ENCODE assay signal across 30 cellular contexts in the genomic region with DNA sequence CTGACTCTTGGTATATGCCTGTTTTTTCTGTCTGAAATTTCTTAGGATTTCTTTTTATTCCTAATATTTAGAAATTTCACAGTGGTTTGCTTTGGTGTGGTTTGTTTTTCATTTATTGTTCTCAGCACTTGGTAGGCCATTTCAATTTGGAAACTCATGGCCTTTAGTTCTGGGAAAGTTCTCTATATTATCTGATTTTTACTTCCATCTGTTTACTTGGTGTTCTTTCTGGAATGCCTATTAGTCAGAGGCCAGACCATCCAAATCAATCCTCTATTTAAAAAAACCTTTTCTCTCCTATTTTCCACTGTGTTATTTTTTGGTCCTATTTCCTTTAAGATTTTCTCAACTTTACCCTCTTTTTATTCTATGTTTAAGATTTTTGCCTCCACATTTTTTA.
"Had no signal": no experiment of that assay in that cellular context is flagged by ENCODE, and none has a peak within 500 bp of the region (broad histone marks: within the 10 kb centered on the region; RNA-seq: fewer than 3 reads in every experiment).

No MANE protein-coding gene starts in this region.

- H3K9ac ChIP-seq: KMS-11, SK-N-SH had no signal

- H3K4me1 ChIP-seq: SJCRH30 had no signal

- H3K27ac ChIP-seq: brain microvascular endothelial cell, KMS-11, RWPE1, SJCRH30, VCaP had no signal

- H3K27me3 ChIP-seq: brain microvascular endothelial cell, MG63, SJCRH30 had no signal

- H3K36me3 ChIP-seq: brain microvascular endothelial cell, MG63, SJCRH30 had no signal

- H3K9me2 ChIP-seq: SK-N-SH had no signal

- DNase-seq: activated CD4-positive, alpha-beta memory T cell treated with anti-CD3 and anti-CD28 coated beads for 36 hours; activated CD4-positive, alpha-beta T cell treated with anti-CD3 and anti-CD28 coated beads, Interleukin-2, amount 10 ng/mL, durations not matched to agents 7 days and 5 days; activated CD4-positive, CD25-positive, alpha-beta regulatory T cell; activated CD8-positive, alpha-beta memory T cell treated with anti-CD3 and anti-CD28 coated beads for 24 hours; activated effector memory CD4-positive, alpha-beta T cell treated with anti-CD3 and anti-CD28 coated beads, Interleukin-2, amount 50 U/mL, for 16 hours; activated naive CD4-positive, alpha-beta T cell treated with Interleukin-2 at 50 U/mL for 16 hours; activated naive CD8-positive, alpha-beta T cell treated with anti-CD3 and anti-CD28 coated beads, Interleukin-2, amount 50 U/mL, for 24 hours; activated T-cell treated with anti-CD3 and anti-CD28 coated beads, Interleukin-2, amount 50 U/mL, for 4 hours; amygdala; brain microvascular endothelial cell; MG63; MV-4-11; NCI-H1105; NCI-H1436; NCI-H1694 treated with DMSO at 0.1 percent for 48 hours; NCI-H2029 treated with DMSO at 0.1 percent for 48 hours; NCI-H345; NCI-H510A; NCI-H526 treated with DMSO at 0.1 percent for 48 hours; NK-92 treated with Interleukin-12 subunit alpha and Interleukin-12 subunit beta, amount 100 ng/mL, for 24 hours; OCI-M1; Right ventricle myocardium superior; SJCRH30; SK-N-SH; T-helper 1 cell had no signal

- H3K9me3 ChIP-seq: MG63, SJCRH30, SK-N-SH had no signal

- ATAC-seq: activated naive CD4-positive, alpha-beta T cell treated with anti-CD3 and anti-CD28 coated beads, Interleukin-2, amount 50 U/mL, for 72 hours; activated naive CD8-positive, alpha-beta T cell treated with anti-CD3 and anti-CD28 coated beads, Interleukin-2, amount 50 U/mL, for 24 hours; activated T-cell treated with anti-CD3 and anti-CD28 coated beads, Interleukin-2, amount 50 U/mL, for 4 hours; Panc1 had no signal

- H3K4me2 ChIP-seq: KMS-11, SK-N-SH had no signal

- H3K4me3 ChIP-seq: MG63, SJCRH30 had no signal
